In the genomic region with DNA sequence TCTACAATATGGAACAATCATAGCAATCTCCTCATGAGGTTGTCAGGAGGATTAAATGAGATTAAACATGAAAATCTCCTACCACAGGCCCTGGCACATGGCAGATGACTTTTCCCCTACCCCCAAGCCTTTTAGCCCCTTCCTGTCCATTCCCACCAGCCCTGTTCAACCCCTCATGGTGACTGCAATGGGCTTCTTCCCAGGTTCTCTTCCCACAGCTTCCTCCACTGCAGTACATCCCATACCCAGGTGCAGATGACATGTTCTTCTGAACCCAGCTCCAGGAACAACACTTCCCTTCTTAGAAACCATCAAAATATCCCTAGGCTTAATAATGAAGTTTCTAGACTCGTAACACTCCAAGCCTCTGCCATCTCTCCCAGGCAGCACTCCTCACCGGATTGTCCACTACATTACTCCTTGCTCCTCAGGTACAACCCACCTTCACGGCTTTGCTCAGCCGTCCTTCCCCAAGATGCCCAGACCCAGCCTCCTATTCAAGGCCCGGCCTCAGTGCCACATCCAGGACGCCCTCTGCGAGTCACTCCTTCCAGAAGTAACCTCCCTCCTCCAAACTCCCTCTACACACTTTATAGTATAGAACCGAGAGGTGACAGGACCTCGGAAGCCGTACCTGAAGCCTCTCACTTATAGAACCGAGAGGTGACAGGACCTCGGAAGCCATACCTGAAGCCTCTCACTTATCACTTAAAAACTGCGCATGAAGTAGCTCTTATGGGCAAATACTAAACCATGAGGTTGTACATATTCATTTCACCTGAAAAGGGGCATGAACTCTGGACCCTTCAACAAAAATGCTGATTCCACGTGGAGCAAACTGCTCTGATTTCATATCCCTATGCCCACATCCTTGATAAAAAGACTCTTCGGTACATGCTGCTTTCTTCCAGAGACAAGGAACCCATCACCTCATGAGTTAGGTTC, we compare ENCODE assay signal across 12 cellular contexts. TPM values are rescaled to one million over a fixed set of nuclear protein-coding genes. Genes with fewer than 3 reads are reported as not detected.
DNase-seq lines count a peak whose midpoint lies in the region; ATAC-seq and TF ChIP-seq lines count a peak whose summit lies in the region.
"Had no signal": no experiment of that assay in that cellular context is flagged by ENCODE, and none has a peak within 500 bp of the region (broad histone marks: within the 10 kb centered on the region; RNA-seq: fewer than 3 reads in every experiment).

No MANE protein-coding gene starts in this region.

- POLR2A ChIA-PET in activated CD4-positive, alpha-beta T cell treated with anti-CD3 and anti-CD28 coated beads for 36 hours (lab: Charles Lee), result no interaction called here
- POLR2A ChIA-PET in WTC11 (lab: Charles Lee), result no interaction called here

- WGBS in esophagus muscularis mucosa, result 94% methylated on average over 15 of the region's 15 CpGs

- H3K4me3 ChIP-seq in esophagus muscularis mucosa, result peak overlapping the region in 2 of 4 donors; percentile 57 to 60

- H3K9me3 Mint-ChIP-seq in activated CD4-positive, alpha-beta T cell treated with anti-CD3 and anti-CD28 coated beads for 36 hours (ENCODE audit: low read depth), result no peaks in the 10 kb centered on the region
- peaks cover 2% of the 10 kb centered on the region for H3K9me3 Mint-ChIP-seq in WTC11
- no peaks in the 10 kb centered on the region for H3K9me3 Mint-ChIP-seq in stimulated activated naive CD8-positive, alpha-beta T cell treated with anti-CD3 and anti-CD28 coated beads, Interleukin-15, Interleukin-2, amounts not matched to agents 100 ng/mL and 50 ng/mL, for 24 hours

- CTCF ChIA-PET in activated CD4-positive, alpha-beta T cell treated with anti-CD3 and anti-CD28 coated beads for 36 hours (lab: Charles Lee), result interaction anchor here (1.1 kb wide), 1 partner anchor 53 kb away, joined by 3 read pairs; no protein-coding TSS in a partner anchor
- CTCF ChIA-PET in WTC11 (lab: Charles Lee), result interaction anchor here (1.2 kb wide), 1 partner anchor 26 kb away, joined by 4 read pairs; no protein-coding TSS in a partner anchor

- H3K27ac ChIP-seq in esophagus muscularis mucosa (replicated peaks in 1 of 4), result no peak overlapping the region
- H3K27ac ChIP-seq: foreskin keratinocyte had no signal

- peaks cover 0 to 29% (median 3%) of the 10 kb centered on the region in 4 donors for H3K27me3 ChIP-seq in esophagus muscularis mucosa

- peaks cover 20 to 25% (median 22%) of the 10 kb centered on the region in 4 donors for H3K4me1 ChIP-seq in esophagus muscularis mucosa
- H3K4me1 ChIP-seq: foreskin keratinocyte had no signal

- no peaks in the 10 kb centered on the region for H3K36me3 ChIP-seq in esophagus muscularis mucosa

- peaks cover 60% of the 10 kb centered on the region for H3K4me1 Mint-ChIP-seq in activated CD4-positive, alpha-beta T cell treated with anti-CD3 and anti-CD28 coated beads for 36 hours
- peaks cover 8% of the 10 kb centered on the region for H3K4me1 Mint-ChIP-seq in WTC11
- H3K4me1 Mint-ChIP-seq in stimulated activated naive CD8-positive, alpha-beta T cell treated with anti-CD3 and anti-CD28 coated beads, Interleukin-15, Interleukin-2, amounts not matched to agents 100 ng/mL and 50 ng/mL, for 24 hours (ENCODE audit: low read depth), result peaks cover 64% of the 10 kb centered on the region

- no peaks in the 10 kb centered on the region for H3K27me3 Mint-ChIP-seq in activated CD4-positive, alpha-beta T cell treated with anti-CD3 and anti-CD28 coated beads for 36 hours
- H3K27me3 Mint-ChIP-seq in WTC11 (ENCODE audit: low read depth), result peaks cover 29% of the 10 kb centered on the region
- H3K27me3 Mint-ChIP-seq in stimulated activated naive CD8-positive, alpha-beta T cell treated with anti-CD3 and anti-CD28 coated beads, Interleukin-15, Interleukin-2, amounts not matched to agents 100 ng/mL and 50 ng/mL, for 24 hours, result no peaks in the 10 kb centered on the region

- peak overlapping the region; percentile 86 for H3K4me3 Mint-ChIP-seq in activated CD4-positive, alpha-beta T cell treated with anti-CD3 and anti-CD28 coated beads for 36 hours
- H3K4me3 Mint-ChIP-seq in WTC11, result peak overlapping the region; percentile 55
- peak overlapping the region; percentile 94 for H3K4me3 Mint-ChIP-seq in stimulated activated naive CD8-positive, alpha-beta T cell treated with anti-CD3 and anti-CD28 coated beads, Interleukin-15, Interleukin-2, amounts not matched to agents 100 ng/mL and 50 ng/mL, for 24 hours

- peaks cover 0 to 2% (median 0%) of the 10 kb centered on the region in 4 donors for H3K9me3 ChIP-seq in esophagus muscularis mucosa

- in situ Hi-C loops in GM13976 (cut with MboI; ENCODE audit: low sequenced_read_pairs, unreplicated experiment), result no loop called here

- ATAC-seq in activated CD4-positive, alpha-beta T cell treated with anti-CD3 and anti-CD28 coated beads for 36 hours, result no peak
- ATAC-seq in WTC11 (no peak), GM18907 (IDR thresholded peaks at IDR 0.05; ENCODE audit: unreplicated experiment) (no peak)
- ATAC-seq: foreskin keratinocyte had no signal

- TF ChIP-seq CTCF in WTC11 (IDR thresholded peaks at IDR 0.05) (no peak), esophagus muscularis mucosa (IDR thresholded peaks at IDR 0.05) (no peak), GM13976 (IDR thresholded peaks at IDR 0.05; ENCODE audit: borderline replicate concordance, control extremely low read depth, extremely low read depth, insufficient read depth, missing control alignments) (no peak)

- DNase-seq in activated CD4-positive, alpha-beta T cell treated with anti-CD3 and anti-CD28 coated beads for 36 hours, result peak; percentile 32
- no peak for DNase-seq in activated CD4-positive, alpha-beta T cell treated with anti-CD3 and anti-CD28 coated beads, Interleukin-2, amount 50 U/mL, for 1 hour
- DNase-seq in WTC11 (ENCODE audit: low spot score), result no peak
- DNase-seq in esophagus muscularis mucosa (ENCODE audit: extremely low spot score), result peak; percentile 53
- no peak for DNase-seq in GM13976 (ENCODE audit: low spot score)
- DNase-seq in HUDEP-2 (lab: John Stamatoyannopoulos, UW; ENCODE audit: unreplicated experiment in 76 of 76), result no peak
- DNase-seq: amniotic stem cell, foreskin keratinocyte, NCI-H2029 treated with DMSO at 0.1 percent for 48 hours had no signal

- no peak for TF ChIP-seq EP300 in esophagus muscularis mucosa (IDR thresholded peaks at IDR 0.05)

- no peak for TF ChIP-seq POLR2A in esophagus muscularis mucosa (IDR thresholded peaks at IDR 0.05; ENCODE audit: low read depth)

- intact Hi-C loops in activated CD4-positive, alpha-beta T cell treated with anti-CD3 and anti-CD28 coated beads for 36 hours (cut with DNase I, micrococcal nuclease), result loop anchor here (1.0 to 10.0 kb wide), 8 partner anchors 23 to 939 kb away; partner anchors contain the start of genes PARP11 (in 2 of the 2), ITFG2 (in 1 of the 2) and TSPAN9 (in 1 of the 2)
- intact Hi-C loops in esophagus muscularis mucosa (cut with DNase I), result no loop called here

- peaks cover 33% of the 10 kb centered on the region for H3K36me3 Mint-ChIP-seq in activated CD4-positive, alpha-beta T cell treated with anti-CD3 and anti-CD28 coated beads for 36 hours (ENCODE audit: low read depth)
- H3K36me3 Mint-ChIP-seq in WTC11, result no peaks in the 10 kb centered on the region
- H3K36me3 Mint-ChIP-seq in stimulated activated naive CD8-positive, alpha-beta T cell treated with anti-CD3 and anti-CD28 coated beads, Interleukin-15, Interleukin-2, amounts not matched to agents 100 ng/mL and 50 ng/mL, for 24 hours (ENCODE audit: low read depth), result peaks cover 36% of the 10 kb centered on the region

- H3K27ac Mint-ChIP-seq in activated CD4-positive, alpha-beta T cell treated with anti-CD3 and anti-CD28 coated beads for 36 hours, result peak overlapping the region; percentile 92
- no peak overlapping the region for H3K27ac Mint-ChIP-seq in WTC11
- H3K27ac Mint-ChIP-seq in stimulated activated naive CD8-positive, alpha-beta T cell treated with anti-CD3 and anti-CD28 coated beads, Interleukin-15, Interleukin-2, amounts not matched to agents 100 ng/mL and 50 ng/mL, for 24 hours, result peak overlapping the region; percentile 99

TF ChIP-seq in WTC11, 78 proteins besides CTCF, POLR2A, EP300 and RAD21 (continues in another document):
- TF ChIP-seq OVOL2 (CRISPR knock-in tag; IDR thresholded peaks at IDR 0.05; ENCODE audit: borderline replicate concordance), result no peak
- no peak for TF ChIP-seq MAX (CRISPR knock-in tag; IDR thresholded peaks at IDR 0.05)
- TF ChIP-seq, protein P1, sequence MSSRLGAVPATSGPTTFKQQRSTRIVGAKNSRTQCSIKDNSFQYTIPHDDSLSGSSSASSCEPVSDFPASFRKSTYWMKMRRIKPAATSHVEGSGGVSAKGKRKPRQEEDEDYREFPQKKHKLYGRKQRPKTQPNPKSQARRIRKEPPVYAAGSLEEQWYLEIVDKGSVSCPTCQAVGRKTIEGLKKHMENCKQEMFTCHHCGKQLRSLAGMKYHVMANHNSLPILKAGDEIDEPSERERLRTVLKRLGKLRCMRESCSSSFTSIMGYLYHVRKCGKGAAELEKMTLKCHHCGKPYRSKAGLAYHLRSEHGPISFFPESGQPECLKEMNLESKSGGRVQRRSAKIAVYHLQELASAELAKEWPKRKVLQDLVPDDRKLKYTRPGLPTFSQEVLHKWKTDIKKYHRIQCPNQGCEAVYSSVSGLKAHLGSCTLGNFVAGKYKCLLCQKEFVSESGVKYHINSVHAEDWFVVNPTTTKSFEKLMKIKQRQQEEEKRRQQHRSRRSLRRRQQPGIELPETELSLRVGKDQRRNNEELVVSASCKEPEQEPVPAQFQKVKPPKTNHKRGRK (CRISPR knock-in tag; IDR thresholded peaks at IDR 0.05; ENCODE audit: borderline replicate concordance), result no peak
- no peak for TF ChIP-seq RORB (CRISPR knock-in tag; IDR thresholded peaks at IDR 0.05)
- TF ChIP-seq NR3C1 (CRISPR knock-in tag; conservative IDR thresholded peaks at IDR 0.05; ENCODE audit: low read depth), result no peak
- no peak for TF ChIP-seq NFYB (CRISPR knock-in tag; conservative IDR thresholded peaks at IDR 0.05; ENCODE audit: low read depth)
- no peak for TF ChIP-seq E2F4 (CRISPR knock-in tag; IDR thresholded peaks at IDR 0.05; ENCODE audit: borderline replicate concordance, low read depth)
- TF ChIP-seq JUN (CRISPR knock-in tag; IDR thresholded peaks at IDR 0.05), result no peak

RNA-seq across cellular contexts. Expression of gene CRACR2A, which starts 1.5 kb away (rescaled TPM):
- total RNA-seq in activated CD4-positive, alpha-beta T cell treated with anti-CD3 and anti-CD28 coated beads for 36 hours, result 10 to 100 TPM; 19.2 to 22.5 TPM
- total RNA-seq in WTC11 (2021), result 2.4 to 2.6 TPM (median 2.5 TPM) in 3 replicates
- total RNA-seq in esophagus muscularis mucosa, result 1 to 10 TPM; 1.1 to 3.3 (median 2.8) TPM
- total RNA-seq: A172 had no signal

Comparison
In these comparisons a context has a peak if more than half of its experiments do, and no peak if none do; other contexts are left out.
1. DNase-seq: peak in activated CD4-positive, alpha-beta T cell treated with anti-CD3 and anti-CD28 coated beads for 36 hours (single experiment) and esophagus muscularis mucosa (single experiment); none in activated CD4-positive, alpha-beta T cell treated with anti-CD3 and anti-CD28 coated beads, Interleukin-2, amount 50 U/mL, for 1 hour (single experiment), WTC11 (single experiment), GM13976 (single experiment) and HUDEP-2 (0 of 76).
2. Peak in every context shown above with its lines, with median percentiles within 50 percentile points of each other: H3K4me3 Mint-ChIP-seq.